In genomic region chr2:231029563-231029962, GRCh38 we compare ENCODE assay signal across 26 cellular contexts. TPM values are rescaled to one million over a fixed set of nuclear protein-coding genes. Genes with fewer than 3 reads are reported as not detected.
"Had no signal": no experiment of that assay in that cellular context is flagged by ENCODE, and none has a peak within 500 bp of the region (broad histone marks: within the 10 kb centered on the region; RNA-seq: fewer than 3 reads in every experiment).

No MANE protein-coding gene starts in this region.

- DNase-seq: cerebellar nuclear complex; cortex of kidney; effector memory CD8-positive, alpha-beta T cell; erythroblast; esophagus squamous epithelium; left ventricle myocardium superior; lower lobe of right lung; naive thymus-derived CD8-positive, alpha-beta T cell; stimulated activated CD4-positive, alpha-beta T cell treated with anti-CD3 and anti-CD28 coated beads, Interleukin-15, amount 100 ng/mL, for 24 hours; stimulated activated CD4-positive, alpha-beta T cell treated with anti-CD3 and anti-CD28 coated beads, Interleukin-2, amount 100 ng/mL, for 48 hours; stimulated activated naive B cell treated with anti-CD40 and anti-IgM and Interleukin-4, amounts not matched to agents 10 μg/mL and 1 μg/mL and 100 μg/mL, for 72 hours; stimulated activated naive CD8-positive, alpha-beta T cell treated with anti-CD3 and anti-CD28 coated beads, Interleukin-15, amount 100 ng/mL, for 72 hours; thyroid gland had no signal

- H3K27ac Mint-ChIP-seq: effector memory CD8-positive, alpha-beta T cell; naive thymus-derived CD8-positive, alpha-beta T cell; progenitor cell of endocrine pancreas; stimulated activated naive B cell treated with anti-CD40 and anti-IgM and Interleukin-4, amounts not matched to agents 10 μg/mL and 1 μg/mL and 100 μg/mL, for 72 hours; stimulated activated naive CD8-positive, alpha-beta T cell treated with anti-CD3 and anti-CD28 coated beads, Interleukin-15, amount 100 ng/mL, for 72 hours; type B pancreatic cell had no signal

- H3K4me3 Mint-ChIP-seq: effector memory CD8-positive, alpha-beta T cell; naive thymus-derived CD8-positive, alpha-beta T cell; neural crest cell; stimulated activated naive B cell treated with anti-CD40 and anti-IgM and Interleukin-4, amounts not matched to agents 10 μg/mL and 1 μg/mL and 100 μg/mL, for 72 hours; stimulated activated naive CD8-positive, alpha-beta T cell treated with anti-CD3 and anti-CD28 coated beads, Interleukin-15, amount 100 ng/mL, for 72 hours; type B pancreatic cell had no signal

- H3K9me3 Mint-ChIP-seq: effector memory CD8-positive, alpha-beta T cell; naive thymus-derived CD8-positive, alpha-beta T cell; neural crest cell; stimulated activated naive B cell treated with anti-CD40 and anti-IgM and Interleukin-4, amounts not matched to agents 10 μg/mL and 1 μg/mL and 100 μg/mL, for 72 hours; stimulated activated naive CD8-positive, alpha-beta T cell treated with anti-CD3 and anti-CD28 coated beads, Interleukin-15, amount 100 ng/mL, for 72 hours; type B pancreatic cell had no signal

- H3K4me1 Mint-ChIP-seq: stimulated activated naive CD8-positive, alpha-beta T cell treated with anti-CD3 and anti-CD28 coated beads, Interleukin-15, amount 100 ng/mL, for 72 hours had no signal

- H3K36me3 ChIP-seq: esophagus squamous epithelium, lower lobe of right lung, suprapubic skin, thyroid gland had no signal

- H3K27me3 ChIP-seq: thyroid gland had no signal

- H3K9me3 ChIP-seq: esophagus squamous epithelium, lower lobe of right lung, suprapubic skin, thyroid gland had no signal

- H3K27ac ChIP-seq: esophagus squamous epithelium, lower lobe of right lung, parathyroid adenoma, skin epidermis, suprapubic skin, thyroid gland had no signal

- ATAC-seq: effector memory CD8-positive, alpha-beta T cell; left ventricle myocardium superior; lower lobe of right lung; naive thymus-derived CD8-positive, alpha-beta T cell; stimulated activated naive B cell treated with anti-CD40 and anti-IgM and Interleukin-4, amounts not matched to agents 10 μg/mL and 1 μg/mL and 100 μg/mL, for 72 hours; stimulated activated naive CD8-positive, alpha-beta T cell treated with anti-CD3 and anti-CD28 coated beads, Interleukin-15, amount 100 ng/mL, for 72 hours had no signal

- H3K4me3 ChIP-seq: esophagus squamous epithelium, lower lobe of right lung, skin epidermis, suprapubic skin, thyroid gland had no signal

- H3K36me3 Mint-ChIP-seq: stimulated activated naive B cell treated with anti-CD40 and anti-IgM and Interleukin-4, amounts not matched to agents 10 μg/mL and 1 μg/mL and 100 μg/mL, for 72 hours; type B pancreatic cell had no signal

- H3K4me1 ChIP-seq: esophagus squamous epithelium, lower lobe of right lung, parathyroid adenoma, suprapubic skin, thyroid gland had no signal

RNA-seq across cellular contexts. Expression of gene C2orf72, which starts 7.8 kb away (rescaled TPM):
- total RNA-seq: dermis microvascular lymphatic vessel endothelial cell; fibroblast of villous mesenchyme; mesenteric fat pad; myocyte; naive thymus-derived CD8-positive, alpha-beta T cell; osteoblast had no signal
- polyA plus RNA-seq: keratinocyte; naive thymus-derived CD8-positive, alpha-beta T cell had no signal

RNA-seq across cellular contexts. Expression of gene SPATA3, which starts 33.6 kb away (rescaled TPM):
- total RNA-seq: dermis microvascular lymphatic vessel endothelial cell; esophagus squamous epithelium; fibroblast of villous mesenchyme; frontal cortex; left ventricle myocardium superior; lower lobe of right lung; mesenteric fat pad; myocyte; naive thymus-derived CD8-positive, alpha-beta T cell; neural crest cell; osteoblast; progenitor cell of endocrine pancreas; suprapubic skin had no signal
- polyA plus RNA-seq: keratinocyte; naive thymus-derived CD8-positive, alpha-beta T cell had no signal
